ENCODE assay signal across 19 cellular contexts in genomic region chr4:159232465-159233106, GRCh38.
DNase-seq lines count a peak whose midpoint lies in the region; ATAC-seq and TF ChIP-seq lines count a peak whose summit lies in the region.
"Had no signal": no experiment of that assay in that cellular context is flagged by ENCODE, and none has a peak within 500 bp of the region (broad histone marks: within the 10 kb centered on the region; RNA-seq: fewer than 3 reads in every experiment).

No MANE protein-coding gene starts in this region.

- intact Hi-C loops in activated T-helper 2 cell treated with anti-CD3 and anti-CD28 coated beads, Interferon-gamma antibody, Interleukin-2, Interleukin-4, amounts not matched to agents 10 μg/mL and 5 μg/mL and 100 μg/mL, durations not matched to agents 14 hours and 24 hours and 36 hours (cut with micrococcal nuclease): no loop called here

- H3K4me1 Mint-ChIP-seq in osteocyte (ENCODE audit: unreplicated experiment): peaks cover 37% of the 10 kb centered on the region
- peaks cover 2% of the 10 kb centered on the region for H3K4me1 Mint-ChIP-seq in activated T-helper 2 cell treated with anti-CD3 and anti-CD28 coated beads, Interferon-gamma antibody, Interleukin-2, Interleukin-4, amounts not matched to agents 10 μg/mL and 5 μg/mL and 100 μg/mL, durations not matched to agents 14 hours and 24 hours and 36 hours (ENCODE audit: low read depth)

- ATAC-seq in GM19351 (IDR thresholded peaks at IDR 0.05; ENCODE audit: unreplicated experiment) (peak; percentile 51), HG02610 (IDR thresholded peaks at IDR 0.05; ENCODE audit: unreplicated experiment) (peak; percentile 72), GM18873 (IDR thresholded peaks at IDR 0.05; ENCODE audit: low FRiP score, unreplicated experiment) (no peak)
- ATAC-seq: Right ventricle myocardium inferior had no signal

- no peaks in the 10 kb centered on the region for H3K27me3 ChIP-seq in NT2/D1 (ENCODE audit: insufficient read depth, insufficient read length)
- H3K27me3 ChIP-seq: thyroid gland had no signal

- no peak overlapping the region for H3K9ac ChIP-seq in NT2/D1 (ENCODE audit: insufficient read length, low read depth)

- H3K4me3 ChIP-seq in NT2/D1 (ENCODE audit: insufficient read length, low read depth): no peak overlapping the region
- H3K4me3 ChIP-seq: thyroid gland had no signal

- peaks cover 11% of the 10 kb centered on the region for H3K9me3 Mint-ChIP-seq in osteocyte (ENCODE audit: unreplicated experiment)
- no peaks in the 10 kb centered on the region for H3K9me3 Mint-ChIP-seq in activated T-helper 2 cell treated with anti-CD3 and anti-CD28 coated beads, Interferon-gamma antibody, Interleukin-2, Interleukin-4, amounts not matched to agents 10 μg/mL and 5 μg/mL and 100 μg/mL, durations not matched to agents 14 hours and 24 hours and 36 hours

- H3K4me3 Mint-ChIP-seq in osteocyte (ENCODE audit: unreplicated experiment): no peak overlapping the region
- no peak overlapping the region for H3K4me3 Mint-ChIP-seq in activated T-helper 2 cell treated with anti-CD3 and anti-CD28 coated beads, Interferon-gamma antibody, Interleukin-2, Interleukin-4, amounts not matched to agents 10 μg/mL and 5 μg/mL and 100 μg/mL, durations not matched to agents 14 hours and 24 hours and 36 hours (ENCODE audit: low read depth)
- H3K4me3 Mint-ChIP-seq: B cell, nephron progenitor cell had no signal

- peak; percentile 8 for DNase-seq in NT2/D1 (ENCODE audit: low read depth, low spot score)
- DNase-seq in osteocyte (ENCODE audit: extremely low spot score, unreplicated experiment): no peak
- DNase-seq in dermis blood vessel endothelial cell: no peak
- no peak for DNase-seq in activated T-helper 2 cell treated with anti-CD3 and anti-CD28 coated beads, Interferon-gamma antibody, Interleukin-2, Interleukin-4, amounts not matched to agents 10 μg/mL and 5 μg/mL and 100 μg/mL, durations not matched to agents 14 hours and 24 hours and 36 hours (ENCODE audit: low spot score)
- DNase-seq: activated CD4-positive, alpha-beta T cell treated with anti-CD3 and anti-CD28 coated beads for 48 hours; activated CD8-positive, alpha-beta memory T cell treated with anti-CD3 and anti-CD28 coated beads, Interleukin-2, amount 50 U/mL, for 4 hours; activated gamma-delta T cell; cerebellar nuclear complex; COR-L47; mesenchymal stem cell; NCI-H187; NCI-H510A treated with DMSO at 0.1 percent for 48 hours; nephron progenitor cell; thyroid gland had no signal

- H3K27ac Mint-ChIP-seq in osteocyte (ENCODE audit: unreplicated experiment): peak overlapping the region; percentile 42
- H3K27ac Mint-ChIP-seq in activated T-helper 2 cell treated with anti-CD3 and anti-CD28 coated beads, Interferon-gamma antibody, Interleukin-2, Interleukin-4, amounts not matched to agents 10 μg/mL and 5 μg/mL and 100 μg/mL, durations not matched to agents 14 hours and 24 hours and 36 hours: no peak overlapping the region
- H3K27ac Mint-ChIP-seq: B cell, nephron progenitor cell had no signal

- H3K36me3 ChIP-seq in NT2/D1 (ENCODE audit: insufficient read depth, insufficient read length, low read length): no peaks in the 10 kb centered on the region
- H3K36me3 ChIP-seq: thyroid gland had no signal

- H3K27me3 Mint-ChIP-seq in osteocyte (ENCODE audit: unreplicated experiment): no peaks in the 10 kb centered on the region
- H3K27me3 Mint-ChIP-seq in activated T-helper 2 cell treated with anti-CD3 and anti-CD28 coated beads, Interferon-gamma antibody, Interleukin-2, Interleukin-4, amounts not matched to agents 10 μg/mL and 5 μg/mL and 100 μg/mL, durations not matched to agents 14 hours and 24 hours and 36 hours (ENCODE audit: low read depth): no peaks in the 10 kb centered on the region
- H3K27me3 Mint-ChIP-seq: B cell had no signal

- no peaks in the 10 kb centered on the region; the same call in 1 of the 2 replicates for H3K9me3 ChIP-seq in NT2/D1 (ENCODE audit: insufficient read depth, low read length)
- H3K9me3 ChIP-seq: thyroid gland had no signal

- H3K4me1 ChIP-seq in NT2/D1 (ENCODE audit: insufficient read depth, insufficient read length): no peaks in the 10 kb centered on the region

- no peak for TF ChIP-seq CTCF in osteocyte (IDR thresholded peaks at IDR 0.05)

- peaks cover 5% of the 10 kb centered on the region for H3K36me3 Mint-ChIP-seq in osteocyte (ENCODE audit: unreplicated experiment)
- no peaks in the 10 kb centered on the region for H3K36me3 Mint-ChIP-seq in activated T-helper 2 cell treated with anti-CD3 and anti-CD28 coated beads, Interferon-gamma antibody, Interleukin-2, Interleukin-4, amounts not matched to agents 10 μg/mL and 5 μg/mL and 100 μg/mL, durations not matched to agents 14 hours and 24 hours and 36 hours (ENCODE audit: low read depth)
